In genomic region chr13:97266734-97267417, GRCh38 we compare ENCODE assay signal across 16 cellular contexts. TPM values are rescaled to one million over a fixed set of nuclear protein-coding genes. Genes with fewer than 3 reads are reported as not detected.
DNase-seq lines count a peak whose midpoint lies in the region; ATAC-seq, FAIRE-seq and TF ChIP-seq lines count a peak whose summit lies in the region.
"Had no signal": no experiment of that assay in that cellular context is flagged by ENCODE, and none has a peak within 500 bp of the region (broad histone marks: within the 10 kb centered on the region; RNA-seq: fewer than 3 reads in every experiment).

No MANE protein-coding gene starts in this region.

- WGBS in IMR-90 (ENCODE audit: extremely low coverage in 2 of 2, insufficient read length in 1 of 2), 2 experiments = no CpG with 5 or more reads among the region's 8 CpGs
- 37% methylated on average over 8 of the region's 8 CpGs for WGBS in smooth muscle cell (ENCODE audit: low lambda C conversion rate)

- H3K9ac ChIP-seq in IMR-90 (ENCODE audit: low read depth, low read length) (peak overlapping the region; percentile 34; the same call in 1 of the 2 replicates), smooth muscle cell (ENCODE audit: low read depth) (no peak overlapping the region)

- no peak overlapping the region for H3K4me3 ChIP-seq in IMR-90 (ENCODE audit: insufficient read depth, low read depth, low read length)
- no peak overlapping the region for H3K4me3 ChIP-seq in brain microvascular endothelial cell (ENCODE audit: low read depth, low read length)
- no peak overlapping the region for H3K4me3 ChIP-seq in smooth muscle cell
- H3K4me3 ChIP-seq: psoas muscle had no signal

- H2BK15ac ChIP-seq in IMR-90 (ENCODE audit: low read depth, low read length) = no peak overlapping the region

- H2BK20ac ChIP-seq in IMR-90 (ENCODE audit: low read depth, low read length) = 0 out of 2 replicates have a peak overlapping the region, but pooled peaks have one; percentile 54

- no peak for TF ChIP-seq CTCF in IMR-90 (conservative IDR thresholded peaks at IDR 0.05; ENCODE audit: low read depth, low read length)
- no peak for TF ChIP-seq CTCF in brain microvascular endothelial cell (IDR thresholded peaks at IDR 0.05; ENCODE audit: low read depth, low read length, missing control alignments)
- no peak for TF ChIP-seq CTCF in smooth muscle cell (IDR thresholded peaks at IDR 0.05; ENCODE audit: borderline replicate concordance, insufficient read depth, poor library complexity, severe bottlenecking)

- H3K56ac ChIP-seq in IMR-90 (ENCODE audit: extremely low read depth, insufficient read depth, low read length) = 0 out of 2 replicates have a peak overlapping the region, but pooled peaks have one; percentile 1

- TF ChIP-seq POLR2A in IMR-90 (IDR thresholded peaks at IDR 0.05; ENCODE audit: low read depth, low read length) (no peak), H54 (IDR thresholded peaks at IDR 0.05; ENCODE audit: low read depth, low read length) (no peak)

- DNase-seq in IMR-90 = no peak
- peak; percentile 57 for DNase-seq in brain microvascular endothelial cell
- DNase-seq in islet precursor cell = peak; percentile 64
- no peak for DNase-seq in smooth muscle cell (lab: John Stamatoyannopoulos, UW; ENCODE audit: unreplicated experiment)
- no peak for DNase-seq in stimulated activated effector memory CD8-positive, alpha-beta T cell treated with anti-CD3 and anti-CD28 coated beads, Interleukin-12 subunit alpha, Interleukin-12 subunit beta, amount 100 ng/mL, for 72 hours (ENCODE audit: low spot score in 2 of 2)
- DNase-seq in H54 (ENCODE audit: insufficient read length, low spot score) = no peak
- no peak for DNase-seq in effector memory CD8-positive, alpha-beta T cell
- DNase-seq in NCI-H446 (lab: John Stamatoyannopoulos, UW) = no peak
- DNase-seq: activated CD4-positive, alpha-beta T cell treated with anti-CD3 and anti-CD28 coated beads, Interleukin-2, amount 10 ng/mL, durations not matched to agents 7 days and 5 days; activated T-cell treated with anti-CD3 and anti-CD28 coated beads, Interleukin-2, amount 50 U/mL, for 1 hour; NCI-H1436 treated with DMSO at 0.1 percent for 48 hours; NCI-H446 treated with DMSO at 0.1 percent for 48 hours; psoas muscle; T-helper 9 cell had no signal

- intact Hi-C loops in IMR-90 (cut with micrococcal nuclease) = no loop called here

- H3K79me1 ChIP-seq in IMR-90 (ENCODE audit: low read depth in 1 of 2, low read length in 2 of 2) = peaks cover 42 to 78% of the 10 kb centered on the region in 2 experiments

- H2AK9ac ChIP-seq in IMR-90 (replicated peaks; ENCODE audit: low read depth, low read length, poor library complexity) = no peak overlapping the region

- H3F3A ChIP-seq in smooth muscle cell (ENCODE audit: low read depth) = peaks cover 23% of the 10 kb centered on the region

- no peak for FAIRE-seq in H54 (lab: Jason Lieb, UNC)

- no peak overlapping the region for H3K27ac Mint-ChIP-seq in stimulated activated effector memory CD8-positive, alpha-beta T cell treated with anti-CD3 and anti-CD28 coated beads, Interleukin-12 subunit alpha, Interleukin-12 subunit beta, amount 100 ng/mL, for 72 hours
- no peak overlapping the region for H3K27ac Mint-ChIP-seq in effector memory CD8-positive, alpha-beta T cell
- H3K27ac Mint-ChIP-seq: activated CD4-positive, alpha-beta T cell treated with anti-CD3 and anti-CD28 coated beads, Interleukin-2, amount 10 ng/mL, durations not matched to agents 7 days and 5 days; activated naive CD4-positive, alpha-beta T cell treated with anti-CD3 and anti-CD28 coated beads, Interleukin-2, amount 50 U/mL, for 72 hours had no signal

- H3K9me3 ChIP-seq in IMR-90 (ENCODE audit: control insufficient read depth, insufficient read depth, low read length) (no peaks in the 10 kb centered on the region), smooth muscle cell (replicated peaks; ENCODE audit: low read depth) (no peaks in the 10 kb centered on the region)
- H3K9me3 ChIP-seq: psoas muscle had no signal

- H3K4ac ChIP-seq in IMR-90 (ENCODE audit: low read depth, low read length) = peak overlapping the region; percentile 68

- H3K27me3 ChIP-seq in IMR-90 (ENCODE audit: control insufficient read depth, insufficient read depth, low read length) = no peaks in the 10 kb centered on the region
- no peaks in the 10 kb centered on the region for H3K27me3 ChIP-seq in brain microvascular endothelial cell (replicated peaks)
- H3K27me3 ChIP-seq in smooth muscle cell (ENCODE audit: low read depth) = no peaks in the 10 kb centered on the region

- peaks cover 90% of the 10 kb centered on the region for H3K79me2 ChIP-seq in smooth muscle cell (ENCODE audit: low read depth)

- H4K20me1 ChIP-seq in IMR-90 (ENCODE audit: insufficient read depth, low read length) (peaks cover 8% of the 10 kb centered on the region; the same call in 1 of the 2 replicates), smooth muscle cell (ENCODE audit: low read depth) (peaks cover 38% of the 10 kb centered on the region)

- peak overlapping the region; percentile 78 for H3K27ac ChIP-seq in IMR-90 (ENCODE audit: insufficient read depth, low read length)
- H3K27ac ChIP-seq in brain microvascular endothelial cell = peak overlapping the region; percentile 52
- peak overlapping the region; percentile 83 for H3K27ac ChIP-seq in smooth muscle cell (ENCODE audit: low read depth)
- H3K27ac ChIP-seq: C4-2B, psoas muscle had no signal

- H3K36me3 ChIP-seq in IMR-90 (ENCODE audit: control insufficient read depth, insufficient read depth, low read length) (peaks cover 4% of the 10 kb centered on the region; the same call in 1 of the 2 replicates), brain microvascular endothelial cell (replicated peaks) (no peaks in the 10 kb centered on the region), smooth muscle cell (ENCODE audit: low read depth) (no peaks in the 10 kb centered on the region)

- peak overlapping the region; percentile 40 for H2BK5ac ChIP-seq in IMR-90 (ENCODE audit: low read depth, low read length, poor library complexity, severe bottlenecking)

- peak overlapping the region in 1 of 2 experiments; percentile 13; a peak in 1 of 4 replicates for H4K8ac ChIP-seq in IMR-90 (ENCODE audit: low read depth in 2 of 2, low read length in 2 of 2)

- POLR2A ChIA-PET in IMR-90 (lab: Charles Lee; ENCODE audit: unreplicated experiment) = interaction anchor here (0.7 kb wide), 1 partner anchor 19 kb away, joined by 6 read pairs; no protein-coding TSS in a partner anchor

- H3K36me3 Mint-ChIP-seq in stimulated activated effector memory CD8-positive, alpha-beta T cell treated with anti-CD3 and anti-CD28 coated beads, Interleukin-12 subunit alpha, Interleukin-12 subunit beta, amount 100 ng/mL, for 72 hours = peaks cover 10% of the 10 kb centered on the region
- H3K36me3 Mint-ChIP-seq in effector memory CD8-positive, alpha-beta T cell (ENCODE audit: insufficient read depth) = peaks cover 7% of the 10 kb centered on the region

- H3K4me1 Mint-ChIP-seq in stimulated activated effector memory CD8-positive, alpha-beta T cell treated with anti-CD3 and anti-CD28 coated beads, Interleukin-12 subunit alpha, Interleukin-12 subunit beta, amount 100 ng/mL, for 72 hours = peaks cover 39% of the 10 kb centered on the region
- peaks cover 31 to 38% of the 10 kb centered on the region in 2 donors for H3K4me1 Mint-ChIP-seq in effector memory CD8-positive, alpha-beta T cell (ENCODE audit: low read depth in 2 of 2)

- peak overlapping the region; percentile 63; the same call in 1 of the 2 replicates for H4K91ac ChIP-seq in IMR-90 (ENCODE audit: insufficient read depth, low read depth, low read length)

- no peak overlapping the region for H4K5ac ChIP-seq in IMR-90 (ENCODE audit: low read depth, low read length)

- TF ChIP-seq RAD21 in IMR-90 (IDR thresholded peaks at IDR 0.05; ENCODE audit: low read length) = no peak

- no peak overlapping the region; the same call in 1 of the 2 replicates for H2AK5ac ChIP-seq in IMR-90 (ENCODE audit: low read depth, low read length)

- H3K27me3 Mint-ChIP-seq in effector memory CD8-positive, alpha-beta T cell = no peaks in the 10 kb centered on the region
- H3K27me3 Mint-ChIP-seq: activated CD4-positive, alpha-beta T cell treated with anti-CD3 and anti-CD28 coated beads, Interleukin-2, amount 10 ng/mL, durations not matched to agents 7 days and 5 days had no signal

- dilution Hi-C loops in IMR-90 (cut with HindIII; ENCODE audit: low sequenced_read_pairs, unreplicated experiment) = no loop called here

- no peaks in the 10 kb centered on the region for H3K9me3 Mint-ChIP-seq in stimulated activated effector memory CD8-positive, alpha-beta T cell treated with anti-CD3 and anti-CD28 coated beads, Interleukin-12 subunit alpha, Interleukin-12 subunit beta, amount 100 ng/mL, for 72 hours
- no peaks in the 10 kb centered on the region for H3K9me3 Mint-ChIP-seq in effector memory CD8-positive, alpha-beta T cell
- H3K9me3 Mint-ChIP-seq: activated CD4-positive, alpha-beta T cell treated with anti-CD3 and anti-CD28 coated beads, Interleukin-2, amount 10 ng/mL, durations not matched to agents 7 days and 5 days; activated naive CD4-positive, alpha-beta T cell treated with anti-CD3 and anti-CD28 coated beads, Interleukin-2, amount 50 U/mL, for 72 hours had no signal

- peak overlapping the region; percentile 55; the same call in 1 of the 2 replicates for H2BK120ac ChIP-seq in IMR-90 (ENCODE audit: low read depth, low read length)

- no peak overlapping the region for H2AFZ ChIP-seq in IMR-90 (replicated peaks; ENCODE audit: low read length, poor library complexity)
- H2AFZ ChIP-seq in smooth muscle cell (ENCODE audit: low read depth) = no peak overlapping the region

- in situ Hi-C loops in IMR-90 (cut with MboI; ENCODE audit: low sequenced_read_pairs) (no loop called here), brain microvascular endothelial cell (cut with HindIII; ENCODE audit: low pct_ligation_motif_present, low sequenced_read_pairs) (no loop called here)

- peaks cover 22% of the 10 kb centered on the region for H3K9me1 ChIP-seq in IMR-90 (ENCODE audit: insufficient read depth, low read length)

- H3K14ac ChIP-seq in IMR-90 (replicated peaks; ENCODE audit: low read depth, low read length) = 0 out of 2 replicates have a peak overlapping the region, but pooled peaks have one; percentile 10

- H3K4me3 Mint-ChIP-seq in stimulated activated effector memory CD8-positive, alpha-beta T cell treated with anti-CD3 and anti-CD28 coated beads, Interleukin-12 subunit alpha, Interleukin-12 subunit beta, amount 100 ng/mL, for 72 hours = no peak overlapping the region
- H3K4me3 Mint-ChIP-seq in effector memory CD8-positive, alpha-beta T cell = no peak overlapping the region
- H3K4me3 Mint-ChIP-seq: activated CD4-positive, alpha-beta T cell treated with anti-CD3 and anti-CD28 coated beads, Interleukin-2, amount 10 ng/mL, durations not matched to agents 7 days and 5 days had no signal

- H3K18ac ChIP-seq in IMR-90 (ENCODE audit: low read depth, low read length) = no peak overlapping the region

- CTCF ChIA-PET in IMR-90 (lab: Yijun Ruan, JAX) = interaction anchor here (0.6 to 1.1 kb wide), 3 partner anchors 11 to 74 kb away, joined by 3 read pairs; no protein-coding TSS in a partner anchor

- H3K23ac ChIP-seq in IMR-90 (ENCODE audit: low read depth, low read length) = peak overlapping the region; percentile 25; the same call in 1 of the 2 replicates

- peaks cover 22% of the 10 kb centered on the region for H3K4me1 ChIP-seq in IMR-90 (ENCODE audit: control insufficient read depth, insufficient read depth, low read length)
- H3K4me1 ChIP-seq in smooth muscle cell (ENCODE audit: low read depth) = peaks cover 19% of the 10 kb centered on the region

- ATAC-seq in IMR-90 (ENCODE audit: low read depth) = peak; percentile 71
- ATAC-seq in stimulated activated effector memory CD8-positive, alpha-beta T cell treated with anti-CD3 and anti-CD28 coated beads, Interleukin-12 subunit alpha, Interleukin-12 subunit beta, amount 100 ng/mL, for 72 hours = no peak
- ATAC-seq in effector memory CD8-positive, alpha-beta T cell (replicated peaks) = no peak
- ATAC-seq: activated naive CD4-positive, alpha-beta T cell treated with anti-CD3 and anti-CD28 coated beads, Interleukin-2, amount 50 U/mL, for 72 hours; psoas muscle had no signal

- H3K4me2 ChIP-seq in IMR-90 (ENCODE audit: low read depth, low read length) (peak overlapping the region; percentile 74), smooth muscle cell (peak overlapping the region; percentile 71)

- BruUV-seq in IMR-90 (replicated peaks; lab: Mats Ljungman, UMichigan) = no TSS peak

RNA-seq across cellular contexts. Expression of gene MBNL2, which starts 44.7 kb away (rescaled TPM):
- total RNA-seq in IMR-90 (2012; rRNA removed) (103 and 126 TPM in 2 replicates), smooth muscle cell (120 and 147 TPM in 2 replicates)
- polyA plus RNA-seq in IMR-90 (2012; rRNA removed) (24.8 and 26.9 TPM in 2 replicates), smooth muscle cell (33.7 and 34.9 TPM in 2 replicates)
- 8.1 and 11.6 TPM in 2 replicates for polyA plus RNA-seq in IMR-90 (2012; cell fraction: cytosol; rRNA removed)
- polyA plus RNA-seq in IMR-90 (2012; cell fraction: nucleus; rRNA removed; ENCODE audit: low replicate concordance) = 9.4 and 35.9 TPM in 2 replicates

Comparison
In these comparisons a context has a peak if more than half of its experiments do, and no peak if none do; other contexts are left out.
1. DNase-seq: peak in brain microvascular endothelial cell (single experiment) and islet precursor cell (single experiment); none in IMR-90 (single experiment), smooth muscle cell (single experiment), stimulated activated effector memory CD8-positive, alpha-beta T cell treated with anti-CD3 and anti-CD28 coated beads, Interleukin-12 subunit alpha, Interleukin-12 subunit beta, amount 100 ng/mL, for 72 hours (0 of 2), H54 (single experiment), effector memory CD8-positive, alpha-beta T cell (0 of 3) and NCI-H446 (0 of 2).
2. Peak in every context shown above with its lines, with median percentiles within 50 percentile points of each other: H3K27ac ChIP-seq.